ENCODE assay signal across 12 cellular contexts in the genomic region with DNA sequence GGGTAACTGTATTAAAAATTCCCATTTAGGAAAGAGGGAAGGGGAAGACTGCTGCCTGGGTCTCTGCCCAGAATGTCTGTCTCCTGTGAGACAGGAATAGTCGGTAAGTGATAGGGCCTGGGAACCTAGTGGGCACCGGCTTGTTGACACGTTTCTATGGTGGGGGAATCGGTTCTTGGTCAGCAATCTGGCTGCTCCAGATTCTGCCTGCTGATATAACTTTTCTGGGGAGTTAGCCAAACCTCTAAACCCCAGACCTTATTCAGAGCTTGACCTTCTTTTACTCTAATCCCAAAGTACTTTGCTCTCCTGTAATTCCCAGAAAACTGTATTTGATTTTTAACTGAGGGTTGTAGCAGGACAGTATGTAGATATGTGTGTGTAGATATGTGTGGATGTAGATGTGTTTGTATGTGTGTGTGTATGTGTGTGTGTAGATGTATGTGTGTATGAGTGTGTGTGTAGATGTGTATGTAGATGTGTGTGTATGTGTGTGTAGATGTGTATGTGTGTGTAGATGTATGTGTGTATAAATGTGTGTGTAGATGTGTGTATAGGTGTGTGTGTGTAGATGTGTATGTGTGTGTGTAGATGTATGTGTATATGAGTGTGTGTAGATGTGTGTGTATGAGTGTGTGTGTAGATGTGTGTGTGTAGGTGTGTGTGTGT.
DNase-seq lines count a peak whose midpoint lies in the region; ATAC-seq and TF ChIP-seq lines count a peak whose summit lies in the region.
"Had no signal": no experiment of that assay in that cellular context is flagged by ENCODE, and none has a peak within 500 bp of the region (broad histone marks: within the 10 kb centered on the region; RNA-seq: fewer than 3 reads in every experiment).

No MANE protein-coding gene starts in this region.

- H3K27ac ChIP-seq in GM23248 (peak overlapping the region; percentile 74), ascending aorta (peak overlapping the region; percentile 29 to 66), skeletal muscle tissue (ENCODE audit: low read depth, low read length) (peak overlapping the region; percentile 79)

- DNase-seq in GM23248 (peak; percentile 78), ascending aorta (ENCODE audit: low spot score in 2 of 2) (no peak), left ventricle myocardium superior (no peak), amygdala (lab: John Stamatoyannopoulos, UW) (no peak)
- no peak for DNase-seq in activated CD4-positive, alpha-beta T cell treated with anti-CD3 and anti-CD28 coated beads for 1 hour
- DNase-seq: CD4-positive, alpha-beta memory T cell; mesendoderm; NCI-H774; T-helper 2 cell had no signal

- H3K36me3 ChIP-seq in GM23248 (ENCODE audit: low read depth): no peaks in the 10 kb centered on the region
- no peaks in the 10 kb centered on the region for H3K36me3 ChIP-seq in ascending aorta
- no peaks in the 10 kb centered on the region for H3K36me3 ChIP-seq in skeletal muscle tissue (ENCODE audit: control insufficient read depth in 3 of 3, insufficient read depth in 3 of 3, low read length in 3 of 3)

- intact Hi-C loops in ascending aorta (cut with DNase I) (loop anchor here (5.0 kb wide), 2 partner anchors 52 to 207 kb away; no protein-coding TSS in a partner anchor), left ventricle myocardium superior (cut with micrococcal nuclease) (no loop called here)

- H3K4me3 ChIP-seq in GM23248: no peak overlapping the region
- H3K4me3 ChIP-seq in ascending aorta: no peak overlapping the region
- peak overlapping the region in 1 of 3 donors; percentile 0 for H3K4me3 ChIP-seq in skeletal muscle tissue (ENCODE audit: low read length in 3 of 3)

- H3K9ac ChIP-seq in GM23248: peak overlapping the region; percentile 39; the same call in 1 of the 2 replicates
- peak overlapping the region in 1 of 3 donors; percentile 10 for H3K9ac ChIP-seq in skeletal muscle tissue (ENCODE audit: low read depth in 1 of 3, low read length in 3 of 3)

- ATAC-seq in left ventricle myocardium superior (peak; percentile 77), HG02852 (IDR thresholded peaks at IDR 0.05; ENCODE audit: unreplicated experiment) (no peak), GM19455 (IDR thresholded peaks at IDR 0.05; ENCODE audit: unreplicated experiment) (no peak)

- H3K9me2 ChIP-seq in GM23248 (ENCODE audit: insufficient read depth): no peaks in the 10 kb centered on the region

- no peaks in the 10 kb centered on the region for H4K20me1 ChIP-seq in GM23248 (ENCODE audit: insufficient read depth)

- in situ Hi-C loops in GM23248 (cut with MboI): no loop called here

- peak overlapping the region; percentile 49 for H3K4me2 ChIP-seq in GM23248 (ENCODE audit: unreplicated experiment)

- 38 to 45% methylated on average over 4 of the region's 4 CpGs for WGBS in GM23248 (ENCODE audit: low coverage in 1 of 2, low lambda C conversion rate in 2 of 2, missing lambda C conversion rate in 2 of 2), 2 experiments

- H3K27me3 ChIP-seq in GM23248 (replicated peaks; ENCODE audit: insufficient read depth) (no peaks in the 10 kb centered on the region), ascending aorta (no peaks in the 10 kb centered on the region), skeletal muscle tissue (ENCODE audit: control insufficient read depth in 3 of 3, insufficient read depth in 3 of 3, low read length in 3 of 3) (no peaks in the 10 kb centered on the region)

- H3K9me3 ChIP-seq in GM23248 (ENCODE audit: low read depth) (no peaks in the 10 kb centered on the region), ascending aorta (no peaks in the 10 kb centered on the region), skeletal muscle tissue (ENCODE audit: control insufficient read depth in 3 of 3, low read length in 3 of 3) (no peaks in the 10 kb centered on the region)

- TF ChIP-seq CTCF in ascending aorta (IDR thresholded peaks at IDR 0.05): no peak

- peaks cover 35% of the 10 kb centered on the region; the same call in 1 of the 2 replicates for H3F3A ChIP-seq in GM23248 (ENCODE audit: insufficient read depth)

- H3K4me1 ChIP-seq in GM23248 (ENCODE audit: insufficient read depth) (peaks cover 50% of the 10 kb centered on the region), ascending aorta (peaks cover 14 to 35% of the 10 kb centered on the region in 2 donors), skeletal muscle tissue (ENCODE audit: control insufficient read depth in 3 of 3, insufficient read depth in 3 of 3, low read length in 3 of 3) (peaks cover 27 to 41% (median 30%) of the 10 kb centered on the region in 3 donors)

- no peak overlapping the region for H2AFZ ChIP-seq in GM23248

- H3K79me2 ChIP-seq in GM23248 (ENCODE audit: insufficient read depth): peaks cover 22% of the 10 kb centered on the region; the same call in 1 of the 2 replicates
